13 cellular contexts compared by ENCODE assay signal in the genomic region with DNA sequence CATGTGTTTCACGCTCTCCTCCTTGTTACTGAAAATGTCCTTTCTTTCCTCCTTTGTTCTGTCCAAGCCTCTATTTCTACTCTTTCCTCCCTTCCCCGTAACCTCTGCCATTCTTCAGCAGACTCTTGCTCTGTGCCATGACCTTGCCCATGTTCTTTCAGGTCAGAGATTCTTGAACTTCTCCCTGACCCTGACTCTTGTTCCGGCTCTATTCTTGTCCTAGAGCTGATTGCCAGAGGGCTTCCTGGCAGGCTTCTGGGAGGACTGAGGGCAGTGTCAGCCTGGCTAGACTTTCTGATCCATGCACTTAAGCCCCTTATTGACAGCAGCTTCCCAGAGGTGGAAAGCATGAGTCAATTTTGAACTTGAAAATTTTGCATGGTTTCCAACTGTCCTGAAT.
"Had no signal": no experiment of that assay in that cellular context is flagged by ENCODE, and none has a peak within 500 bp of the region (broad histone marks: within the 10 kb centered on the region; RNA-seq: fewer than 3 reads in every experiment).

No MANE protein-coding gene starts in this region.

- H3K27me3 ChIP-seq: breast epithelium, stomach, upper lobe of right lung had no signal

- DNase-seq: activated CD4-positive, alpha-beta T cell treated with anti-CD3 and anti-CD28 coated beads, Interleukin-2, amount 50 U/mL, for 1 hour; aorta; left ventricle myocardium inferior; psoas muscle; stimulated activated CD4-positive, alpha-beta T cell treated with anti-CD3 and anti-CD28 coated beads, Interleukin-12 subunit alpha, Interleukin-12 subunit beta, amount 100 ng/mL, for 4 hours; stimulated activated CD4-positive, alpha-beta T cell treated with anti-CD3 and anti-CD28 coated beads, Interleukin-2, amount 100 ng/mL, for 24 hours; stomach; upper lobe of right lung had no signal

- H3K4me3 ChIP-seq: breast epithelium, left ventricle myocardium inferior, psoas muscle, stomach, thoracic aorta, upper lobe of right lung had no signal

- H3K4me1 Mint-ChIP-seq: nephron had no signal

- H3K27ac ChIP-seq: breast epithelium, left ventricle myocardium inferior, psoas muscle, stomach, thoracic aorta, upper lobe of right lung had no signal

- H3K4me3 Mint-ChIP-seq: activated T-helper 1 cell treated with anti-CD3 and anti-CD28 coated beads, Interleukin-12 subunit alpha, Interleukin-12 subunit beta, Interleukin-2, Interleukin-4 antibody, amounts not matched to agents 30 ng/mL and 10 ng/mL and 1 ng/mL, durations not matched to agents 14 hours and 24 hours and 36 hours; nephron; T-helper 2 cell treated with Interferon-gamma antibody and Interleukin-4, amounts not matched to agents 5 μg/mL and 100 μg/mL, for 36 hours had no signal

- H3K27ac Mint-ChIP-seq: activated T-helper 1 cell treated with anti-CD3 and anti-CD28 coated beads, Interleukin-12 subunit alpha, Interleukin-12 subunit beta, Interleukin-2, Interleukin-4 antibody, amounts not matched to agents 30 ng/mL and 10 ng/mL and 1 ng/mL, durations not matched to agents 14 hours and 24 hours and 36 hours; T-helper 2 cell treated with Interferon-gamma antibody and Interleukin-4, amounts not matched to agents 5 μg/mL and 100 μg/mL, for 36 hours had no signal

- H3K36me3 ChIP-seq: breast epithelium, left ventricle myocardium inferior, stomach, thoracic aorta, upper lobe of right lung had no signal

- H3K9me3 Mint-ChIP-seq: activated T-helper 1 cell treated with anti-CD3 and anti-CD28 coated beads, Interleukin-12 subunit alpha, Interleukin-12 subunit beta, Interleukin-2, Interleukin-4 antibody, amounts not matched to agents 30 ng/mL and 10 ng/mL and 1 ng/mL, durations not matched to agents 14 hours and 24 hours and 36 hours; nephron; T-helper 2 cell treated with Interferon-gamma antibody and Interleukin-4, amounts not matched to agents 5 μg/mL and 100 μg/mL, for 36 hours had no signal

- H3K9me3 ChIP-seq: breast epithelium, left ventricle myocardium inferior, psoas muscle, stomach, thoracic aorta, upper lobe of right lung had no signal

- ATAC-seq: psoas muscle, upper lobe of right lung had no signal
